In genomic region chr4:43690121-43690520, GRCh38 we compare ENCODE assay signal across 26 cellular contexts.
"Had no signal": no experiment of that assay in that cellular context is flagged by ENCODE, and none has a peak within 500 bp of the region (broad histone marks: within the 10 kb centered on the region; RNA-seq: fewer than 3 reads in every experiment).

No MANE protein-coding gene starts in this region.

- ATAC-seq: activated CD4-positive, alpha-beta T cell treated with anti-CD3 and anti-CD28 coated beads for 36 hours; activated CD8-positive, alpha-beta memory T cell treated with anti-CD3 and anti-CD28 coated beads, Interleukin-2, amount 10 ng/mL, durations not matched to agents 7 days and 5 days; activated CD8-positive, alpha-beta T cell treated with anti-CD3 and anti-CD28 coated beads, Interleukin-2, amount 10 ng/mL, durations not matched to agents 7 days and 5 days; activated naive CD4-positive, alpha-beta T cell treated with anti-CD3 and anti-CD28 coated beads, Interleukin-2, amount 50 U/mL, for 72 hours; activated T-cell treated with anti-CD3 and anti-CD28 coated beads, Interleukin-2, amount 50 U/mL, for 72 hours; body of pancreas; gastroesophageal sphincter; natural killer cell; upper lobe of right lung had no signal

- H3K27ac ChIP-seq: body of pancreas, esophagus muscularis mucosa, gastroesophageal sphincter, hepatocyte, neural progenitor cell, right atrium auricular region, spleen, suprapubic skin, tibial artery, upper lobe of right lung had no signal

- DNase-seq: activated CD4-positive, alpha-beta T cell treated with anti-CD3 and anti-CD28 coated beads for 36 hours; activated CD4-positive, CD25-positive, alpha-beta regulatory T cell; activated CD8-positive, alpha-beta memory T cell treated with anti-CD3 and anti-CD28 coated beads, Interleukin-2, amount 10 ng/mL, durations not matched to agents 7 days and 5 days; activated CD8-positive, alpha-beta T cell treated with anti-CD3 and anti-CD28 coated beads, Interleukin-2, amount 10 ng/mL, durations not matched to agents 7 days and 5 days; activated naive CD4-positive, alpha-beta T cell; activated T-cell treated with anti-CD3 and anti-CD28 coated beads for 4 hours; activated T-cell treated with anti-CD3 and anti-CD28 coated beads, Interleukin-2, amount 50 U/mL, for 72 hours; anterior cingulate cortex; body of pancreas; caudate nucleus; endodermal cell; immature natural killer cell; natural killer cell; occipital lobe; spleen; stimulated activated naive CD4-positive, alpha-beta T cell; T-helper 1 cell; tibial artery; upper lobe of right lung had no signal

- H3K9ac ChIP-seq: neural progenitor cell had no signal

- H3K36me3 ChIP-seq: esophagus muscularis mucosa, gastroesophageal sphincter, neural progenitor cell, right atrium auricular region, spleen, suprapubic skin, tibial artery, upper lobe of right lung had no signal

- H3K4me1 ChIP-seq: body of pancreas, esophagus muscularis mucosa, gastroesophageal sphincter, neural progenitor cell, right atrium auricular region, spleen, suprapubic skin, tibial artery, upper lobe of right lung had no signal

- H3K4me3 ChIP-seq: body of pancreas, esophagus muscularis mucosa, gastroesophageal sphincter, hepatocyte, neural progenitor cell, right atrium auricular region, spleen, suprapubic skin, tibial artery, upper lobe of right lung had no signal

- H2AFZ ChIP-seq: hepatocyte, neural progenitor cell had no signal

- H3K4me2 ChIP-seq: hepatocyte, neural progenitor cell had no signal

- H3K27me3 ChIP-seq: body of pancreas, esophagus muscularis mucosa, gastroesophageal sphincter, hepatocyte, neural progenitor cell, right atrium auricular region, spleen, suprapubic skin, tibial artery, upper lobe of right lung had no signal

- H3K9me3 ChIP-seq: body of pancreas, esophagus muscularis mucosa, gastroesophageal sphincter, right atrium auricular region, tibial artery, upper lobe of right lung had no signal
